13 cellular contexts compared by ENCODE assay signal in the genomic region with DNA sequence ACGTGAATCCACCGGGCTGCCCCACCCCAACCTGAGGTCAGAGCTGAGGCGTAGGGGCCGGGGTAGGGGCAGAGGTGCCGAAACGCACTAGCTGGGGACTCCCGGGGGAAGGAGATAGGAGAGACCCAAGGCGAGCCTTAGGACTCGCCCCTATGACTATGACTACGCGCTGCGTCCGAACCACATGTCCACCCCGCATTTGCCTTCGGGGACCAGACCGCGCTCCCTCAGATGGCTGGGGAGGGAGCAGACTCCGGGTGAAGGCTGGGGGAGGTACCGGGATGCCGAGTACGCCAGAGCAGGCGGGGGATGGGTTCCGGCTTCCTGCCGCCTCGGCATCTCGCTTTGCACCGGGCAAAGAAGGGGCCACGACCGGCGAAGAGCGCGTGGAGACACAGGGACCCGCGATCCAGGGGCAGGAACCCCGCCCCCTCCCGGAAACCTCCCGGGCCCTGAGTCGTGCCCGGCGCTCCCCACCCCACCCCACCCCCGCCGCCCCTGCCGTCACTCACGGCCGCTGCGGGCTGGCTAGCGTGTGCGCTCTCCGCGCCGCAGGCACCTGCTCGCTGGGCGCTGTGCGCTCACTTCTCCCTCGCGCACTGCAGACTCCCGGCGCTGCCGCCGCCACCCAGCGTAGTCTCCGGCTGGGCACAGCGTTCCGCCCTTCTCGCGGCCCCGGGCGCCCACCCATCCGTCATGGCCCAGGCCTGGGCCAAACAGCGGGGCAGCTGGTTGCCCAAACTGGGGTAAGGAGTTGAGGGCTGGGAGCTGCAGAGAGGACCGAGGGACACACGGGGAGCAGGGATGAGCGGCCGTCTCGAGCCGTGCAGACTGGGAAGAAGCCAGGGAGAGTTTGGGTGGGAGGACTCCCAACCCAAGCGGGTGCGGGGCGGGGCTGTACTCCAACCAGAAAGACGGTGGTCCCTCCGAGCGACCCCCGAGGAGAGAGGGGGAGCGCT. TPM values are rescaled to one million over a fixed set of nuclear protein-coding genes. Genes with fewer than 3 reads are reported as not detected.
DNase-seq lines count a peak whose midpoint lies in the region; ATAC-seq and TF ChIP-seq lines count a peak whose summit lies in the region.
"Had no signal": no experiment of that assay in that cellular context is flagged by ENCODE, and none has a peak within 500 bp of the region (broad histone marks: within the 10 kb centered on the region; RNA-seq: fewer than 3 reads in every experiment).

No MANE protein-coding gene starts in this region.

- H3K4me3 Mint-ChIP-seq in activated naive CD4-positive, alpha-beta T cell treated with anti-CD3 and anti-CD28 coated beads for 36 hours = peak overlapping the region; percentile 36
- H3K4me3 Mint-ChIP-seq in activated T-cell treated with anti-CD3 and anti-CD28 coated beads, Interleukin-2, amount 50 U/mL, for 72 hours = peak overlapping the region; percentile 74 to 80
- peak overlapping the region; percentile 40 to 66 (median 45) for H3K4me3 Mint-ChIP-seq in immature natural killer cell

- no peak for DNase-seq in activated naive CD4-positive, alpha-beta T cell treated with anti-CD3 and anti-CD28 coated beads for 36 hours
- no peak for DNase-seq in activated naive CD4-positive, alpha-beta T cell treated with Interleukin-2 at 50 U/mL for 16 hours
- peak; percentile 10 to 11 for DNase-seq in activated T-cell treated with anti-CD3 and anti-CD28 coated beads, Interleukin-2, amount 50 U/mL, for 72 hours
- DNase-seq in immature natural killer cell (no peak), stomach (no peak), NCI-H187 treated with DMSO at 0.1 percent for 48 hours (lab: John Stamatoyannopoulos, UW) (no peak)
- DNase-seq: effector memory CD4-positive, alpha-beta T cell; Karpas-422; left ventricle myocardium superior; stimulated activated CD4-positive, alpha-beta T cell treated with anti-CD3 and anti-CD28 coated beads, Interleukin-1b, Interleukin-23, amount 100 ng/mL, for 48 hours had no signal

- intact Hi-C loops in activated naive CD4-positive, alpha-beta T cell treated with anti-CD3 and anti-CD28 coated beads for 36 hours (cut with micrococcal nuclease) = loop anchor here (5.0 to 10.0 kb wide), 4 partner anchors 60 to 1827 kb away; no protein-coding TSS in a partner anchor
- intact Hi-C loops in stomach (cut with DNase I; ENCODE audit: low total_unique reads) = no loop called here

- no peak for TF ChIP-seq POLR2A in stomach (IDR thresholded peaks at IDR 0.05)

- TF ChIP-seq CTCF in stomach (IDR thresholded peaks at IDR 0.05) = no peak

- H3K4me1 ChIP-seq in stomach = peaks cover 23 to 57% (median 55%) of the 10 kb centered on the region in 4 donors

- H3K27ac ChIP-seq in stomach = no peak overlapping the region

- H3K9me3 Mint-ChIP-seq in activated naive CD4-positive, alpha-beta T cell treated with anti-CD3 and anti-CD28 coated beads for 36 hours = no peaks in the 10 kb centered on the region
- H3K9me3 Mint-ChIP-seq in activated T-cell treated with anti-CD3 and anti-CD28 coated beads, Interleukin-2, amount 50 U/mL, for 72 hours = no peaks in the 10 kb centered on the region
- H3K9me3 Mint-ChIP-seq in immature natural killer cell = no peaks in the 10 kb centered on the region

- H3K9me3 ChIP-seq in stomach = peaks cover 0 to 8% (median 0%) of the 10 kb centered on the region in 4 donors

- peaks cover 51% of the 10 kb centered on the region for H3K27me3 Mint-ChIP-seq in activated naive CD4-positive, alpha-beta T cell treated with anti-CD3 and anti-CD28 coated beads for 36 hours (ENCODE audit: low read depth)
- H3K27me3 Mint-ChIP-seq in activated T-cell treated with anti-CD3 and anti-CD28 coated beads, Interleukin-2, amount 50 U/mL, for 72 hours (ENCODE audit: low read depth) = peaks cover 67% of the 10 kb centered on the region
- peaks cover 6 to 34% (median 23%) of the 10 kb centered on the region in 3 donors for H3K27me3 Mint-ChIP-seq in immature natural killer cell (ENCODE audit: low read depth in 3 of 3)

- CTCF ChIA-PET in activated naive CD4-positive, alpha-beta T cell treated with anti-CD3 and anti-CD28 coated beads for 36 hours (lab: Charles Lee) = interaction anchor here (0.6 to 1.2 kb wide), 2 partner anchors 280 to 539 kb away, joined by 3 read pairs; no protein-coding TSS in a partner anchor

- peaks cover 2% of the 10 kb centered on the region for H3K36me3 Mint-ChIP-seq in activated naive CD4-positive, alpha-beta T cell treated with anti-CD3 and anti-CD28 coated beads for 36 hours (ENCODE audit: low read depth)
- H3K36me3 Mint-ChIP-seq in activated T-cell treated with anti-CD3 and anti-CD28 coated beads, Interleukin-2, amount 50 U/mL, for 72 hours (ENCODE audit: insufficient read depth in 2 of 2) = peaks cover 1 to 6% of the 10 kb centered on the region in 2 donors
- no peaks in the 10 kb centered on the region for H3K36me3 Mint-ChIP-seq in immature natural killer cell

- peak in 1 of 2 donors; percentile 16 for ATAC-seq in activated T-cell treated with anti-CD3 and anti-CD28 coated beads, Interleukin-2, amount 50 U/mL, for 72 hours (replicated peaks in 1 of 2)
- ATAC-seq in GM19395 (IDR thresholded peaks at IDR 0.05; ENCODE audit: unreplicated experiment) (no peak), HG02973 (IDR thresholded peaks at IDR 0.05; ENCODE audit: unreplicated experiment) (no peak)
- ATAC-seq: left ventricle myocardium superior had no signal

- no peak overlapping the region for H3K27ac Mint-ChIP-seq in activated naive CD4-positive, alpha-beta T cell treated with anti-CD3 and anti-CD28 coated beads for 36 hours
- no peak overlapping the region for H3K27ac Mint-ChIP-seq in activated T-cell treated with anti-CD3 and anti-CD28 coated beads, Interleukin-2, amount 50 U/mL, for 72 hours
- H3K27ac Mint-ChIP-seq in immature natural killer cell = no peak overlapping the region

- H3K27me3 ChIP-seq in stomach = peaks cover 56 to 99% (median 72%) of the 10 kb centered on the region in 3 donors

- H3K4me1 Mint-ChIP-seq in activated naive CD4-positive, alpha-beta T cell treated with anti-CD3 and anti-CD28 coated beads for 36 hours (ENCODE audit: low read depth) = peaks cover 27% of the 10 kb centered on the region
- H3K4me1 Mint-ChIP-seq in activated T-cell treated with anti-CD3 and anti-CD28 coated beads, Interleukin-2, amount 50 U/mL, for 72 hours (ENCODE audit: low read depth) = peaks cover 20% of the 10 kb centered on the region
- H3K4me1 Mint-ChIP-seq in immature natural killer cell = peaks cover 16 to 24% of the 10 kb centered on the region in 2 donors

- peak overlapping the region; percentile 5 to 38 (median 24) for H3K4me3 ChIP-seq in stomach

- TF ChIP-seq EP300 in stomach (IDR thresholded peaks at IDR 0.05) = no peak

- no peaks in the 10 kb centered on the region for H3K36me3 ChIP-seq in stomach

- WGBS in stomach, 5 donors = 1 to 5% (median 3%) methylated on average over 33 to 83 of the region's 84 CpGs

RNA-seq across cellular contexts. Expression of gene VSTM2B, which starts 0.6 kb away (rescaled TPM):
- total RNA-seq in activated naive CD4-positive, alpha-beta T cell treated with anti-CD3 and anti-CD28 coated beads for 36 hours = not detected
- total RNA-seq in activated T-cell treated with anti-CD3 and anti-CD28 coated beads, Interleukin-2, amount 50 U/mL, for 72 hours = not detected
- polyA plus RNA-seq in immature natural killer cell (under 1 TPM in 2 of 3 donors, not detected in 1; 0.41 to 0.48 TPM), stomach (not detected)
- not detected for total RNA-seq in stomach
- total RNA-seq: left ventricle myocardium superior, urinary bladder had no signal
- polyA plus RNA-seq: urinary bladder had no signal

Comparison
In these comparisons a context has a peak if more than half of its experiments do, and no peak if none do; other contexts are left out.
1. DNase-seq: peak in activated T-cell treated with anti-CD3 and anti-CD28 coated beads, Interleukin-2, amount 50 U/mL, for 72 hours (2 of 2); none in activated naive CD4-positive, alpha-beta T cell treated with anti-CD3 and anti-CD28 coated beads for 36 hours (single experiment), activated naive CD4-positive, alpha-beta T cell treated with Interleukin-2 at 50 U/mL for 16 hours (single experiment), immature natural killer cell (0 of 3), stomach (single experiment) and NCI-H187 treated with DMSO at 0.1 percent for 48 hours (single experiment).
2. Peak in every context shown above with its lines, with median percentiles within 50 percentile points of each other: H3K4me3 Mint-ChIP-seq.